14 cellular contexts compared by ENCODE assay signal in the genomic region with DNA sequence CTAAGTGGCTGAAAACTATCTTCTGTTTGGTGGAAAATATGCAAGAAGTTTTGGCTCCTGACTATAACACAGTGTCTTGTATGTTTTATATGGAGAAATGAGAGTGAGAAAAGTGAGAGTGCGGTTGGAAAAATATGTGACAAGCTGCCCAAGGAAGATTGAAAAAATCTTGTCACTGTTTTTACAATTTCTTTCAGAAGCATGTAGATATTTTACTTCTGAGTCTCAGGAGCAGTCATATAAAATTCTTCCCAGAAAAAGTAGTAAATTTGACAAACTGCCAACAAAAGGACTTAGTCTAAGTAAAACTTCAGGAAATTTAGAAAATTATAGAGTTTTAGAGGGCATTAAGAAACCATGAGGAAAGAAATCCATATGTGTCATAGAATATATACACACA.
"Had no signal": no experiment of that assay in that cellular context is flagged by ENCODE, and none has a peak within 500 bp of the region (broad histone marks: within the 10 kb centered on the region; RNA-seq: fewer than 3 reads in every experiment).

No MANE protein-coding gene starts in this region.

- H3K27ac ChIP-seq: foreskin keratinocyte, neutrophil had no signal

- ATAC-seq: activated CD4-positive, CD25-positive, alpha-beta regulatory T cell treated with anti-CD3 and anti-CD28 coated beads, Interleukin-2, amount 50 U/mL, for 24 hours; activated T-helper 17 cell treated with anti-CD3 and anti-CD28 coated beads, Interleukin-2, amount 50 U/mL, for 72 hours; foreskin keratinocyte; natural killer cell had no signal

- H3K4me3 Mint-ChIP-seq: activated T-helper 17 cell treated with anti-CD3 and anti-CD28 coated beads, Interleukin-2, amount 50 U/mL, for 72 hours; natural killer cell had no signal

- H3K36me3 ChIP-seq: neutrophil had no signal

- H3K9me3 ChIP-seq: neutrophil had no signal

- H3K27ac Mint-ChIP-seq: activated T-helper 17 cell treated with anti-CD3 and anti-CD28 coated beads, Interleukin-2, amount 50 U/mL, for 72 hours; natural killer cell had no signal

- DNase-seq: activated CD4-positive, alpha-beta T cell treated with anti-CD3 and anti-CD28 coated beads, Interleukin-2, amount 50 U/mL, for 1 hour; activated naive CD4-positive, alpha-beta T cell treated with Interleukin-2 at 50 U/mL for 16 hours; foreskin keratinocyte; glutamatergic neuron; hypothalamus; mesendoderm; natural killer cell; stimulated activated CD4-positive, alpha-beta T cell treated with anti-CD3 and anti-CD28 coated beads, Interleukin-4, amount 100 ng/mL, for 1 hour; stimulated activated naive CD4-positive, alpha-beta T cell; T1000; trophoblast cell had no signal

- H3K27me3 ChIP-seq: foreskin keratinocyte, neutrophil had no signal
